In genomic region chr13:109802936-109803335, GRCh38 we compare ENCODE assay signal across 13 cellular contexts.
"Had no signal": no experiment of that assay in that cellular context is flagged by ENCODE, and none has a peak within 500 bp of the region (broad histone marks: within the 10 kb centered on the region; RNA-seq: fewer than 3 reads in every experiment).

No MANE protein-coding gene starts in this region.

- H3K9me3 Mint-ChIP-seq: activated T-cell treated with anti-CD3 and anti-CD28 coated beads, Interleukin-2, amount 50 U/mL, for 24 hours; naive B cell had no signal

- H3K27ac Mint-ChIP-seq: activated T-cell treated with anti-CD3 and anti-CD28 coated beads, Interleukin-2, amount 50 U/mL, for 24 hours had no signal

- DNase-seq: activated CD4-positive, alpha-beta T cell treated with anti-CD3 and anti-CD28 coated beads, Interleukin-2, amount 50 U/mL, for 4 hours; activated CD4-positive, CD25-positive, alpha-beta regulatory T cell treated with anti-CD3 and anti-CD28 coated beads, Interleukin-2, amount 50 U/mL, for 72 hours; activated naive CD4-positive, alpha-beta T cell treated with anti-CD3 and anti-CD28 coated beads, Interleukin-2, amount 50 U/mL, for 16 hours; activated T-cell treated with anti-CD3 and anti-CD28 coated beads, Interleukin-2, amount 50 U/mL, for 24 hours; foreskin melanocyte; naive B cell; stimulated activated CD4-positive, alpha-beta T cell treated with anti-CD3 and anti-CD28 coated beads, Interleukin-2, amount 100 ng/mL, for 48 hours; stimulated activated naive CD4-positive, alpha-beta T cell treated with Interleukin-2 at 50 U/mL for 16 hours; transverse colon had no signal

- H3K36me3 Mint-ChIP-seq: naive B cell had no signal

- H3K4me3 Mint-ChIP-seq: activated T-cell treated with anti-CD3 and anti-CD28 coated beads, Interleukin-2, amount 50 U/mL, for 24 hours; naive B cell had no signal

- H3K4me1 Mint-ChIP-seq: naive B cell had no signal

- H2AFZ ChIP-seq: parathyroid adenoma had no signal

- H3K4me1 ChIP-seq: parathyroid adenoma, transverse colon had no signal

- H3K27ac ChIP-seq: epithelial cell of prostate, parathyroid adenoma, transverse colon had no signal

- H3K9ac ChIP-seq: parathyroid adenoma had no signal

- FAIRE-seq: astrocyte, bronchial epithelial cell had no signal

- H3K79me2 ChIP-seq: parathyroid adenoma had no signal

- H3K4me3 ChIP-seq: transverse colon had no signal

- H3K36me3 ChIP-seq: transverse colon had no signal

- H3K9me3 ChIP-seq: transverse colon had no signal
